ENCODE assay signal across 11 cellular contexts in the genomic region with DNA sequence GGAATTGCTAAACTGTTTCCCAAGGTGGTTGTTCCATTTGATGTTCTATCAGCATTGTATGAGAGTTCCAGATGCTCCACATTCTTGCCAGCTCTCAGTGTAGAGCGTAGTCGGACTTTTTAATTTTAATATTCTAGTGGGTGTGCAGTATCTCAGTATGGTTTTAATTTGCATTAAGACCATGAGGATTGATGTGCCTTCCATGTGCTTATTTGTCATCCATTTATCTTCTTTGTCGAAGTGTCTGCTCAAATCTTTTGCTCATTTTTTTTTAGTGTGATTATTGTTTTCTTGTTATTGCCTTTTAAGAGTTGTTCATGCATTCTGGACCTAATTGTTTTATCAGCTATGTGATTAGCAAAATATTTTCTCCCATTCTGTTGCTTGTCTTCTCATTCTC. TPM values are rescaled to one million over a fixed set of nuclear protein-coding genes. Genes with fewer than 3 reads are reported as not detected.
"Had no signal": no experiment of that assay in that cellular context is flagged by ENCODE, and none has a peak within 500 bp of the region (broad histone marks: within the 10 kb centered on the region; RNA-seq: fewer than 3 reads in every experiment).

No MANE protein-coding gene starts in this region.

- H3K36me3 ChIP-seq: HAP-1 had no signal

- H3K4me2 ChIP-seq: GM23338 had no signal

- ATAC-seq: GM23338 had no signal

- H3K9me3 ChIP-seq: HAP-1 had no signal

- FAIRE-seq: H1, H54 had no signal

- H3K9ac ChIP-seq: GM23248 had no signal

- H2AFZ ChIP-seq: GM23248, GM23338 had no signal

- DNase-seq: GM23248, GOT3, H7, H9, HCEC 1CT, HFFc6 had no signal

- H3K27ac ChIP-seq: GM23248 had no signal

- H3K4me1 ChIP-seq: HAP-1 had no signal

- H3K4me3 ChIP-seq: GM23248, GM23338, HAP-1 had no signal

RNA-seq across cellular contexts. Expression of gene GUCA2B, which starts 13.8 kb away (rescaled TPM):
- total RNA-seq: GM23248, GM23338, H1, H4, H7, H9, HFFc6 had no signal
- polyA plus RNA-seq: GM23248, GM23338, H1 had no signal

RNA-seq across cellular contexts. Expression of gene GUCA2A, which starts 25.1 kb away (rescaled TPM):
- total RNA-seq: GM23248, GM23338, H1, H4, H7, H9, HFFc6 had no signal
- polyA plus RNA-seq: GM23248, GM23338, H1 had no signal
